8 cellular contexts compared by ENCODE assay signal in the genomic region with DNA sequence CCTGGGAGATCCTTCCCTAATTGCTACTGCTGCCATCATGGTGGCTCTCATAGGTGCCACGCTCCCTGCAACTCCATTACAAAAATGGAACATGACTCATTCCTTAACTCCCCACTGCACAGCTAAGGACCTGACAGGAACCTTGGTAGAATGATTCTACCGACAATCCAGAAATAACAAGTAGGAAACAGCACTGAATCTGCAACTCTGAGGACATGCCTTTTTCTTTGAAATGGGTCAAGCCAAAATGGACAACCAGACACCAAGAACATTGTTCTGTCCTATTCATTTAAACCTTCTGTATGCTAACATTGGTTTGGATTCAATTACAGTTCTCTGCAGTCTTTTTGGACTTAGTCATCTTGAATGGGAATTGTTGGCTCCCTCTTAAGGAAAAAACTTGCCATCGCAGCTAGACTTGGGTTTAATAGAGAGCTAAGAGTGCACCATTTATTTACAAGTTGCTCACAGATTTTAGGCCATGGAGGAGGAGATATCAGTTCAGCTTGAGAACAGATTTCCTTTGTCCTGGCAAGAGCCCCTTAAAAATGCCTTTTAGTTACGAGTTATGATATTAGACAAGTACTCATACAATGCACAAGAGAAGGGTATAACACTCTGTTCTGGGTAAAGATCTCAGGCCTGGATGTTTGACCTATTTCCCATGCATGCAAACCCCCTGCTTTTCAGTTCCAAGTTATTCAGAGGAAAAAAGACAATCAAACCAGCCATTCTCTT. TPM values are rescaled to one million over a fixed set of nuclear protein-coding genes. Genes with fewer than 3 reads are reported as not detected.
DNase-seq lines count a peak whose midpoint lies in the region; ATAC-seq, FAIRE-seq and TF ChIP-seq lines count a peak whose summit lies in the region.

No MANE protein-coding gene starts in this region.

- H3K9me3 Mint-ChIP-seq in CD8-positive, alpha-beta memory T cell: no peaks in the 10 kb centered on the region

- peaks cover 6 to 27% of the 10 kb centered on the region in 2 donors for H3K27me3 Mint-ChIP-seq in CD8-positive, alpha-beta memory T cell

- peak; percentile 77 for ATAC-seq in HepG2

- in situ Hi-C loops in HepG2 (cut with HindIII; ENCODE audit: extremely low pct_ligation_motif_present, low pct_unique_long_range_greater_than_20kb): loop anchor here (5.0 kb wide), 1 partner anchor 68 kb away; no protein-coding TSS in a partner anchor

- no peak for TF ChIP-seq RAD21 in HepG2 (CRISPR knock-in tag; IDR thresholded peaks at IDR 0.05)

- no peak overlapping the region for H2AFZ ChIP-seq in HepG2 (ENCODE audit: low read length)

- DNase-seq in AG04450 (ENCODE audit: low read depth, low spot score) (peak; percentile 61), GM04504 (ENCODE audit: low read depth) (peak; percentile 35), NCI-H446 (lab: John Stamatoyannopoulos, UW) (peak; percentile 4 to 63), brain pericyte (ENCODE audit: low read depth, low spot score) (peak; percentile 27), HepG2 (ENCODE audit: low spot score) (peak; percentile 64), DMS153 treated with DMSO at 0.1 percent for 48 hours (lab: John Stamatoyannopoulos, UW; ENCODE audit: unreplicated experiment) (no peak)
- DNase-seq in stimulated activated CD4-positive, alpha-beta T cell treated with anti-CD3 and anti-CD28 coated beads, Interleukin-2, amount 100 ng/mL, for 24 hours: no peak
- DNase-seq in CD8-positive, alpha-beta memory T cell: no peak

- peaks cover 10% of the 10 kb centered on the region for H3K4me1 ChIP-seq in HepG2 (ENCODE audit: insufficient read depth, low read length)
- peaks cover 7% of the 10 kb centered on the region for H3K4me1 ChIP-seq in CD8-positive, alpha-beta memory T cell (ENCODE audit: insufficient read depth, low read length)

- no peaks in the 10 kb centered on the region for H3K79me2 ChIP-seq in HepG2 (ENCODE audit: insufficient read depth, low read length)

- POLR2A ChIA-PET in AG04450 (lab: Yijun Ruan, JAX) (no interaction called here), HepG2 (lab: Yijun Ruan, JAX) (interaction anchor here (1.3 kb wide), 1 partner anchor 14 kb away, joined by 3 read pairs; no protein-coding TSS in a partner anchor)
- POLR2A ChIA-PET in CD8-positive, alpha-beta memory T cell (lab: Charles Lee): no interaction called here

- peak overlapping the region in 1 of 8 donors; percentile 9 for H3K27ac Mint-ChIP-seq in CD8-positive, alpha-beta memory T cell

- TF ChIP-seq EP300 in HepG2 (IDR thresholded peaks at IDR 0.05; ENCODE audit: low read depth in 2 of 2, low read length in 2 of 2) (no peak), HepG2 (CRISPR knock-in tag; IDR thresholded peaks at IDR 0.05; ENCODE audit: borderline replicate concordance) (no peak)

- intact Hi-C loops in HepG2 (cut with micrococcal nuclease; ENCODE audit: unreplicated experiment): loop anchor here (10.0 kb wide), 2 partner anchors 161 to 291 kb away; a partner anchor contains a TSS

- TF ChIP-seq CTCF in AG04450 (IDR thresholded peaks at IDR 0.05; ENCODE audit: low read depth, low read length): peak; percentile 76
- TF ChIP-seq CTCF in HepG2 (CRISPR knock-in tag; IDR thresholded peaks at IDR 0.05): peak; percentile 55

- peak; percentile 91 for FAIRE-seq in HepG2 (lab: Jason Lieb, UNC)

- H3K27ac ChIP-seq in AG04450 (ENCODE audit: low read depth, low read length): no peak overlapping the region
- no peak overlapping the region for H3K27ac ChIP-seq in HepG2 (ENCODE audit: extremely low read length, insufficient read depth, low read length)
- H3K27ac ChIP-seq in CD8-positive, alpha-beta memory T cell (ENCODE audit: low read depth, low read length): no peak overlapping the region

- H3K4me3 Mint-ChIP-seq in CD8-positive, alpha-beta memory T cell: no peak overlapping the region

- H3K9ac ChIP-seq in HepG2 (ENCODE audit: insufficient read depth, low read depth, low read length): no peak overlapping the region

- CTCF ChIA-PET in AG04450 (lab: Charles Lee) (interaction anchor here (0.6 to 6.7 kb wide), 14 partner anchors 11 to 514 kb away, joined by 3 to 178 read pairs (median 5); a partner anchor contains a TSS), HepG2 (lab: Yijun Ruan, JAX; ENCODE audit: low intra/inter-chr PET ratio, low total read pairs) (interaction anchor here (0.9 kb wide), 1 partner anchor 69 kb away, joined by 5 read pairs; no protein-coding TSS in a partner anchor)
- CTCF ChIA-PET in CD8-positive, alpha-beta memory T cell (lab: Charles Lee): interaction anchor here (0.8 to 4.1 kb wide), 3 partner anchors 9 to 244 kb away, joined by 3 to 39 read pairs (median 6); no protein-coding TSS in a partner anchor

- peaks cover 5% of the 10 kb centered on the region for H3K27me3 ChIP-seq in AG04450 (ENCODE audit: control insufficient read depth, insufficient read depth, low read length)
- peaks cover 0 to 11% of the 10 kb centered on the region in 2 experiments; a peak in 1 of 5 replicates for H3K27me3 ChIP-seq in HepG2 (ENCODE audit: control insufficient read depth in 1 of 2, insufficient read depth in 2 of 2, low read length in 2 of 2)
- H3K27me3 ChIP-seq in CD8-positive, alpha-beta memory T cell (ENCODE audit: insufficient read depth, low read length, poor library complexity, severe bottlenecking): no peaks in the 10 kb centered on the region

- BruUV-seq in HepG2 (replicated peaks; lab: Mats Ljungman, UMichigan): no TSS peak

- peaks cover 0 to 3% (median 0%) of the 10 kb centered on the region in 3 donors for H3K36me3 Mint-ChIP-seq in CD8-positive, alpha-beta memory T cell

- H3K9me3 ChIP-seq in AG04450 (ENCODE audit: control insufficient read depth, insufficient read depth, low read length): no peaks in the 10 kb centered on the region
- H3K9me3 ChIP-seq in HepG2 (ENCODE audit: low read length): no peaks in the 10 kb centered on the region
- H3K9me3 ChIP-seq in CD8-positive, alpha-beta memory T cell (ENCODE audit: low read length): no peaks in the 10 kb centered on the region

- TF ChIP-seq POLR2A in HepG2 (IDR thresholded peaks at IDR 0.05; ENCODE audit: insufficient read depth in 1 of 2, low read depth in 2 of 2, low read length in 2 of 2): no peak

- H3K36me3 ChIP-seq in HepG2 (replicated peaks in 1 of 2; ENCODE audit: control insufficient read depth in 1 of 2, insufficient read depth in 2 of 2, low read length in 2 of 2): no peaks in the 10 kb centered on the region
- no peaks in the 10 kb centered on the region for H3K36me3 ChIP-seq in CD8-positive, alpha-beta memory T cell (ENCODE audit: insufficient read depth, low read length)

- WGBS in HepG2 (ENCODE audit: low lambda C conversion rate): 27% methylated on average over 4 of the region's 4 CpGs

- peaks cover 6 to 9% (median 6%) of the 10 kb centered on the region in 3 donors for H3K4me1 Mint-ChIP-seq in CD8-positive, alpha-beta memory T cell

- no peak overlapping the region for H3K4me3 ChIP-seq in AG04450 (ENCODE audit: low read depth, low read length)
- no peak overlapping the region for H3K4me3 ChIP-seq in HepG2 (replicated peaks in 1 of 3; ENCODE audit: insufficient read depth in 1 of 3, low read depth in 2 of 3, low read length in 3 of 3)
- H3K4me3 ChIP-seq in CD8-positive, alpha-beta memory T cell (ENCODE audit: low read length): no peak overlapping the region

- no peak overlapping the region for H3K4me2 ChIP-seq in HepG2 (ENCODE audit: low read depth, low read length)

- H4K20me1 ChIP-seq in HepG2 (ENCODE audit: insufficient read depth, low read length): no peaks in the 10 kb centered on the region

TF ChIP-seq in HepG2, 621 proteins besides CTCF, POLR2A, EP300 and RAD21:
- 0 out of 2 replicates have a peak, but pooled peaks have one; percentile 15 for TF ChIP-seq FOSL2 (CRISPR knock-in tag; IDR thresholded peaks at IDR 0.05)
- no peak for TF ChIP-seq ZNF780A (CRISPR knock-in tag; IDR thresholded peaks at IDR 0.05)
- TF ChIP-seq AGO1 (IDR thresholded peaks at IDR 0.05; ENCODE audit: low read depth, low read length, poor library complexity, severe bottlenecking): no peak
- TF ChIP-seq SMAD9 (CRISPR knock-in tag; IDR thresholded peaks at IDR 0.05): no peak
- TF ChIP-seq MAZ (IDR thresholded peaks at IDR 0.05; ENCODE audit: borderline replicate concordance, low read depth, low read length): no peak
- TF ChIP-seq MAZ (CRISPR knock-in tag; IDR thresholded peaks at IDR 0.05; ENCODE audit: low read depth): no peak
- peak; percentile 14 for TF ChIP-seq TEAD3 (CRISPR knock-in tag; optimal IDR thresholded peaks at IDR 0.05; ENCODE audit: borderline replicate concordance)

RNA-seq across cellular contexts. Expression of a gene that starts 20.9 kb away (rescaled TPM):
- polyA plus RNA-seq in AG04450 (2011; rRNA removed): 14.8 and 18.6 TPM in 2 replicates
- 9.9 and 10.6 TPM in 2 replicates for polyA minus RNA-seq in AG04450 (2011; rRNA and poly(A)+ RNA removed)
- 12.7 and 14.3 TPM in 2 replicates for total RNA-seq in HepG2 (2016; rRNA removed; fragmentation: Illumina TruSeq; extraction: Trizol)
- 4.8 and 4.9 TPM in 2 replicates for total RNA-seq in HepG2 (2016; cell fraction: cytosol; rRNA removed; fragmentation: Illumina TruSeq; extraction: Trizol; ENCODE audit: low read depth)
- 11.4 and 13.2 TPM in 2 replicates for total RNA-seq in HepG2 (2016; cell fraction: insoluble cytoplasmic fraction; rRNA removed; fragmentation: Illumina TruSeq; extraction: Trizol)
- 6.2 and 6.9 TPM in 2 replicates for total RNA-seq in HepG2 (2016; cell fraction: membrane; rRNA removed; fragmentation: Illumina TruSeq; extraction: Trizol)
- 17.0 and 18.8 TPM in 2 replicates for total RNA-seq in HepG2 (2016; cell fraction: nucleus; rRNA removed; fragmentation: Illumina TruSeq; extraction: Trizol)
- polyA plus RNA-seq in HepG2 (2011; rRNA removed): 6.9 and 7.0 TPM in 2 replicates
- polyA plus RNA-seq in HepG2 (2011; cell fraction: cytosol; rRNA removed): 4.6 and 5.9 TPM in 2 replicates
- 7.8 and 8.7 TPM in 2 replicates for polyA plus RNA-seq in HepG2 (2011; cell fraction: nucleus; rRNA removed)
- 9.8 and 14.0 TPM in 2 replicates for polyA plus RNA-seq in HepG2 (2012)
- polyA plus RNA-seq in HepG2 (2016; cell fraction: cytosol; fragmentation: Illumina TruSeq; extraction: Trizol; ENCODE audit: low read depth): 2.3 and 2.7 TPM in 2 replicates
- polyA plus RNA-seq in HepG2 (2016; cell fraction: insoluble cytoplasmic fraction; fragmentation: Illumina TruSeq; extraction: Trizol; ENCODE audit: low read depth): 20.2 and 23.2 TPM in 2 replicates
- 4.3 and 5.8 TPM in 2 replicates for polyA plus RNA-seq in HepG2 (2016; cell fraction: membrane; fragmentation: Illumina TruSeq; extraction: Trizol; ENCODE audit: low read depth)
- polyA plus RNA-seq in HepG2 (2016; cell fraction: nucleus; fragmentation: Illumina TruSeq; extraction: Trizol; ENCODE audit: insufficient read depth, low read depth): 29.8 and 32.2 TPM in 2 replicates
- polyA minus RNA-seq in HepG2 (2011; rRNA and poly(A)+ RNA removed; ENCODE audit: low replicate concordance): 5.6 and 19.0 TPM in 2 replicates
- 3.8 and 5.9 TPM in 2 replicates for polyA minus RNA-seq in HepG2 (2011; cell fraction: cytosol; rRNA and poly(A)+ RNA removed)
- polyA minus RNA-seq in HepG2 (2011; cell fraction: nucleus; rRNA and poly(A)+ RNA removed): 31.1 and 34.6 TPM in 2 replicates
- 10 to 100 TPM; 26.8 to 27.9 TPM for total RNA-seq in CD8-positive, alpha-beta memory T cell
- 38.4 TPM for polyA plus RNA-seq in CD8-positive, alpha-beta memory T cell

Comparison
In these comparisons a context has a peak if more than half of its experiments do, and no peak if none do; other contexts are left out.
1. DNase-seq: peak in AG04450 (single experiment), GM04504 (single experiment), NCI-H446 (2 of 2), brain pericyte (single experiment) and HepG2 (single experiment); none in stimulated activated CD4-positive, alpha-beta T cell treated with anti-CD3 and anti-CD28 coated beads, Interleukin-2, amount 100 ng/mL, for 24 hours (0 of 2), DMS153 treated with DMSO at 0.1 percent for 48 hours (single experiment) and CD8-positive, alpha-beta memory T cell (0 of 5).